In the genomic region with DNA sequence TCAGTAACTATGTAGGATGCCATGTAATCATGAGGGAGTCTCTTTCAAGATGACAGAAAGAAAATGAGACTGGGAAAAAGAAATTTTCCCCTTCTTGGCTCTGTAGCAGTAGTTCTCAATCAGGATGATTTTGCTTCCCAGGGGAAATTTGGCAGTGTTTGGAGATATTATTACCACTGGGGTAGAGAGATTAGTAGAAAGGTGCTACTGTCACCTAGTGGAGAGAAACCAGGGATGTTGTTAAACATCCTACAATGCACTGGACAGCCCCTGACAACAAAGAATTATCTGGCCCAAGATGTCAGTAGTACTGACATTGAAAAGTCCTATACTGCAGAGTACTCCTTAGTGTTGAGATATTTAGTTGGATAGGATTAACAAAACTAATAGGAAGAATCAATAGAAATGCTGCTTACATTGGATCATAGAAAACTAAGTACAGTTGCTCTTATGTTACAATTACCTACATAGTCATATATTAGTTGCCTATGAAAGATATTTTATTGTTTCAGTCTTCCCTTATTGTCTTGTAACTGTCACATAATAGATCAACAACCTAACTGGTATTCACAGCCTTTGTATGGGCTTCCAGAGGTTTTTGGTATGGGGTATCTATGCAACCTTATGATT, we compare ENCODE assay signal across 7 cellular contexts.
DNase-seq lines count a peak whose midpoint lies in the region; ATAC-seq and TF ChIP-seq lines count a peak whose summit lies in the region.

No MANE protein-coding gene starts in this region.

- CTCF ChIA-PET in T-cell (lab: Charles Lee), result interaction anchor here (0.6 to 1.0 kb wide), 9 partner anchors 26 to 1405 kb away, joined by 3 to 6 read pairs (median 3); no protein-coding TSS in a partner anchor

- H3K9me2 ChIP-seq in hepatocyte (replicated peaks; ENCODE audit: insufficient read depth), result no peaks in the 10 kb centered on the region

- peak; percentile 68 for ATAC-seq in HG03432 (IDR thresholded peaks at IDR 0.05; ENCODE audit: unreplicated experiment)
- peak in 3 of 4 experiments; percentile 34 to 50 (median 36) for ATAC-seq in T-cell (replicated peaks in 1 of 4)
- no peak for ATAC-seq in GM18858 (IDR thresholded peaks at IDR 0.05; ENCODE audit: unreplicated experiment)

- H3K27ac Mint-ChIP-seq in T-cell, result peak overlapping the region in 1 of 2 donors; percentile 35

- no peaks in the 10 kb centered on the region for H3K9me3 ChIP-seq in hepatocyte (ENCODE audit: low read depth)
- H3K9me3 ChIP-seq in thyroid gland, result no peaks in the 10 kb centered on the region

- intact Hi-C loops in thyroid gland (cut with DNase I), result no loop called here

- peak; percentile 55 for TF ChIP-seq CTCF in GM06990 (IDR thresholded peaks at IDR 0.05; ENCODE audit: insufficient read depth, low read length, poor library complexity, severe bottlenecking)
- peak; percentile 56 for TF ChIP-seq CTCF in hepatocyte (IDR thresholded peaks at IDR 0.05; ENCODE audit: poor library complexity)
- peak in 5 of 6 experiments; percentile 14 to 67 (median 55) for TF ChIP-seq CTCF in thyroid gland (IDR thresholded peaks at IDR 0.05)

- H3K4me3 Mint-ChIP-seq in T-cell, result no peak overlapping the region

- POLR2A ChIA-PET in T-cell (lab: Charles Lee), result no interaction called here

- H4K20me1 ChIP-seq in hepatocyte (ENCODE audit: insufficient read depth, poor library complexity, severe bottlenecking), result no peaks in the 10 kb centered on the region

- H3K27ac ChIP-seq in hepatocyte (no peak overlapping the region), thyroid gland (no peak overlapping the region)

- DNase-seq in GM06990 (ENCODE audit: extremely low read depth, insufficient read length), result no peak
- DNase-seq in T-cell, result no peak
- DNase-seq in hepatocyte (ENCODE audit: low spot score), result peak; percentile 43
- DNase-seq in thyroid gland, result no peak
- no peak for DNase-seq in activated CD8-positive, alpha-beta memory T cell treated with anti-CD3 and anti-CD28 coated beads for 24 hours

- H3K4me2 ChIP-seq in hepatocyte, result no peak overlapping the region

- H2AFZ ChIP-seq in hepatocyte, result no peak overlapping the region

- H3K9me3 Mint-ChIP-seq in T-cell, result no peaks in the 10 kb centered on the region

- H3K27me3 Mint-ChIP-seq in T-cell, result no peaks in the 10 kb centered on the region

- H3K36me3 Mint-ChIP-seq in T-cell, result no peaks in the 10 kb centered on the region

- H3K27me3 ChIP-seq in GM06990 (replicated peaks; ENCODE audit: control insufficient read depth, insufficient read depth, low read length) (no peaks in the 10 kb centered on the region), hepatocyte (no peaks in the 10 kb centered on the region), thyroid gland (no peaks in the 10 kb centered on the region)

- no peak overlapping the region for H3K4me3 ChIP-seq in GM06990 (replicated peaks; ENCODE audit: low read depth, low read length)
- H3K4me3 ChIP-seq in hepatocyte, result no peak overlapping the region
- no peak overlapping the region for H3K4me3 ChIP-seq in thyroid gland (replicated peaks in 1 of 3)

- H3K4me1 ChIP-seq in hepatocyte (ENCODE audit: insufficient read depth) (peaks cover 13% of the 10 kb centered on the region), thyroid gland (peaks cover 0 to 12% of the 10 kb centered on the region in 2 donors)

- no peaks in the 10 kb centered on the region for H3K79me2 ChIP-seq in hepatocyte

- H3K36me3 ChIP-seq in GM06990 (ENCODE audit: control insufficient read depth, insufficient read depth, low read length), result no peaks in the 10 kb centered on the region
- H3K36me3 ChIP-seq in hepatocyte (replicated peaks; ENCODE audit: insufficient read depth, low read depth), result no peaks in the 10 kb centered on the region
- no peaks in the 10 kb centered on the region for H3K36me3 ChIP-seq in thyroid gland

- TF ChIP-seq POLR2A in thyroid gland (IDR thresholded peaks at IDR 0.05), result no peak

- peaks cover 0 to 9% (median 5%) of the 10 kb centered on the region in 3 donors for H3K4me1 Mint-ChIP-seq in T-cell
